Comparison of ENCODE assay signal across 16 cellular contexts in the genomic region with DNA sequence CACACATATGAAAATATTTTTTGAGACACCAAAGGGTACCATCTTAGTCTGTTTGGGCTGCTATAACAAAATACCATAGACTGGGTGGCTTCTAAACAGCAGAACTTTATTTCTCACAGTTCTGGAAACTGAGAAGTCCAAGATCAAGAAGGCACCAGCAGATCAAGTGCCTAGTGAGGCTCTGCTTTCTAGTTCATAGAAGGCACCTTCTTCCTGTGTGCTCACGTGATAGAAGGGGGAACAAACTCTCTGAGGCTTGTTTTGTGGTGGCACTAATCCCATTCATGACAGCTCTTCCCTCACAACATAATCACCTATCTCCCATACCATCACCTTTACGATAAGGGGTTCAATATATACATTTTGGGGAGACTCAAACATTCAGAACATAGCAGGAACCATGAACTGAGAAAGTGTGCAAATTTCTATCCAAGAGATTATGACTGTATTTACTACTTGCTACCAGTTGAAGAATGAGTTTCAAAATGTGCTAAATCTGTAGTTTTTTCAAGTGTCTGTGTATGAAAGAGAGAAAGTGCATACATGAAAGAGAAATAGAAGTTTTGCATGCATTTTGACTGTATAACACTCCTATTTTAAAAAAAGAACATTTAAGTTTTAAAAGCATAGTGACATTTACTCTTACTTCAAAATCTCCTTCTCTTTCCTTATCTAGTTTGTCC.
"Had no signal": no experiment of that assay in that cellular context is flagged by ENCODE, and none has a peak within 500 bp of the region (broad histone marks: within the 10 kb centered on the region; RNA-seq: fewer than 3 reads in every experiment).

No MANE protein-coding gene starts in this region.

- DNase-seq: activated B cell treated with CpG ODN at 0.5 μM for 24 hours; activated CD4-positive, alpha-beta T cell treated with anti-CD3 and anti-CD28 coated beads for 36 hours; activated CD4-positive, alpha-beta T cell treated with anti-CD3 and anti-CD28 coated beads, Interleukin-2, amount 50 U/mL, for 4 hours; activated CD8-positive, alpha-beta memory T cell treated with anti-CD3 and anti-CD28 coated beads for 24 hours; activated CD8-positive, alpha-beta memory T cell treated with anti-CD3 and anti-CD28 coated beads, Interleukin-2, amount 50 U/mL, for 4 hours; activated naive CD4-positive, alpha-beta T cell treated with Interleukin-2 at 50 U/mL for 16 hours; activated naive CD8-positive, alpha-beta T cell treated with anti-CD3 and anti-CD28 coated beads for 36 hours; activated T-cell treated with anti-CD3 and anti-CD28 coated beads, Interleukin-2, amount 50 U/mL, for 24 hours; dorsolateral prefrontal cortex; effector memory CD8-positive, alpha-beta T cell; mesenchymal stem cell; right cardiac atrium; stimulated activated CD4-positive, alpha-beta T cell treated with anti-CD3 and anti-CD28 coated beads, Interleukin-1b, Interleukin-23, amount 100 ng/mL, for 48 hours; thyroid gland had no signal

- ATAC-seq: activated T-helper 17 cell treated with anti-CD3 and anti-CD28 coated beads, Interleukin-2, amount 50 U/mL, for 72 hours; effector memory CD8-positive, alpha-beta T cell; esophagus mucosa; right cardiac atrium had no signal
